ENCODE assay signal across 8 cellular contexts in genomic region chr12:111430418-111431353, GRCh38. TPM values are rescaled to one million over a fixed set of nuclear protein-coding genes. Genes with fewer than 3 reads are reported as not detected.
DNase-seq lines count a peak whose midpoint lies in the region; ATAC-seq and TF ChIP-seq lines count a peak whose summit lies in the region.

No MANE protein-coding gene starts in this region.

- no peaks in the 10 kb centered on the region for H3K9me3 Mint-ChIP-seq in CD4-positive, CD25-positive, alpha-beta regulatory T cell
- H3K9me3 Mint-ChIP-seq in activated naive CD8-positive, alpha-beta T cell treated with anti-CD3 and anti-CD28 coated beads, Interleukin-2, amount 10 ng/mL, durations not matched to agents 7 days and 5 days, result no peaks in the 10 kb centered on the region
- H3K9me3 Mint-ChIP-seq in nephron progenitor cell, result no peaks in the 10 kb centered on the region

- no peak for TF ChIP-seq POLR2A in Peyer's patch (IDR thresholded peaks at IDR 0.05)
- TF ChIP-seq POLR2A in erythroblast (IDR thresholded peaks at IDR 0.05; ENCODE audit: low read length), result no peak

- peak; percentile 14 to 16 for ATAC-seq in CD4-positive, CD25-positive, alpha-beta regulatory T cell (ENCODE audit: low read depth in 2 of 2)
- no peak for ATAC-seq in activated naive CD8-positive, alpha-beta T cell treated with anti-CD3 and anti-CD28 coated beads, Interleukin-2, amount 10 ng/mL, durations not matched to agents 7 days and 5 days (ENCODE audit: low read depth)

- peak; percentile 55 to 66 (median 64) for DNase-seq in CD4-positive, CD25-positive, alpha-beta regulatory T cell
- DNase-seq in Peyer's patch, result peak; percentile 50 to 73 (median 64)
- DNase-seq in activated naive CD8-positive, alpha-beta T cell treated with anti-CD3 and anti-CD28 coated beads, Interleukin-2, amount 10 ng/mL, durations not matched to agents 7 days and 5 days, result peak; percentile 70
- no peak for DNase-seq in nephron progenitor cell
- no peak for DNase-seq in GM03348 (ENCODE audit: low spot score)
- no peak for DNase-seq in erythroblast (lab: John Stamatoyannopoulos, UW)
- no peak for DNase-seq in NOMO-1 (lab: John Stamatoyannopoulos, UW; ENCODE audit: unreplicated experiment in 2 of 2)
- no peak for DNase-seq in nucleus accumbens (lab: John Stamatoyannopoulos, UW)

- H3K36me3 ChIP-seq in CD4-positive, CD25-positive, alpha-beta regulatory T cell (ENCODE audit: control insufficient read depth, insufficient read depth, low read length), result no peaks in the 10 kb centered on the region
- H3K36me3 ChIP-seq in Peyer's patch, result no peaks in the 10 kb centered on the region

- no peaks in the 10 kb centered on the region for H3K9me3 ChIP-seq in CD4-positive, CD25-positive, alpha-beta regulatory T cell (ENCODE audit: control insufficient read depth in 2 of 2, low read length in 2 of 2)
- no peaks in the 10 kb centered on the region for H3K9me3 ChIP-seq in Peyer's patch

- H3K27ac ChIP-seq in CD4-positive, CD25-positive, alpha-beta regulatory T cell (ENCODE audit: insufficient read depth, low read length, poor library complexity, severe bottlenecking), result peak overlapping the region; percentile 95
- H3K27ac ChIP-seq in Peyer's patch, result peak overlapping the region; percentile 63 to 81 (median 78)

- no peaks in the 10 kb centered on the region for H3K27me3 ChIP-seq in CD4-positive, CD25-positive, alpha-beta regulatory T cell (ENCODE audit: control insufficient read depth, insufficient read depth, low read length)
- H3K27me3 ChIP-seq in Peyer's patch, result no peaks in the 10 kb centered on the region

- H3K4me1 Mint-ChIP-seq in CD4-positive, CD25-positive, alpha-beta regulatory T cell, result peaks cover 23 to 97% (median 66%) of the 10 kb centered on the region in 4 donors
- H3K4me1 Mint-ChIP-seq in activated naive CD8-positive, alpha-beta T cell treated with anti-CD3 and anti-CD28 coated beads, Interleukin-2, amount 10 ng/mL, durations not matched to agents 7 days and 5 days, result peaks cover 75% of the 10 kb centered on the region
- peaks cover 39% of the 10 kb centered on the region for H3K4me1 Mint-ChIP-seq in nephron progenitor cell

- H3K4me3 ChIP-seq in CD4-positive, CD25-positive, alpha-beta regulatory T cell (ENCODE audit: low read depth, low read length), result peak overlapping the region; percentile 73
- peak overlapping the region in 3 of 4 donors; percentile 9 to 35 (median 29) for H3K4me3 ChIP-seq in Peyer's patch

- peak overlapping the region; percentile 98 to 99 (median 99) for H3K27ac Mint-ChIP-seq in CD4-positive, CD25-positive, alpha-beta regulatory T cell
- H3K27ac Mint-ChIP-seq in activated naive CD8-positive, alpha-beta T cell treated with anti-CD3 and anti-CD28 coated beads, Interleukin-2, amount 10 ng/mL, durations not matched to agents 7 days and 5 days, result peak overlapping the region; percentile 97
- peak overlapping the region; percentile 36 for H3K27ac Mint-ChIP-seq in nephron progenitor cell

- H3K36me3 Mint-ChIP-seq in CD4-positive, CD25-positive, alpha-beta regulatory T cell, result peaks cover 4% of the 10 kb centered on the region
- H3K36me3 Mint-ChIP-seq in activated naive CD8-positive, alpha-beta T cell treated with anti-CD3 and anti-CD28 coated beads, Interleukin-2, amount 10 ng/mL, durations not matched to agents 7 days and 5 days, result peaks cover 16% of the 10 kb centered on the region
- no peaks in the 10 kb centered on the region for H3K36me3 Mint-ChIP-seq in nephron progenitor cell (ENCODE audit: low read depth)

- H3K4me3 Mint-ChIP-seq in CD4-positive, CD25-positive, alpha-beta regulatory T cell, result peak overlapping the region; percentile 81 to 95 (median 87)
- H3K4me3 Mint-ChIP-seq in activated naive CD8-positive, alpha-beta T cell treated with anti-CD3 and anti-CD28 coated beads, Interleukin-2, amount 10 ng/mL, durations not matched to agents 7 days and 5 days, result peak overlapping the region; percentile 84
- H3K4me3 Mint-ChIP-seq in nephron progenitor cell, result no peak overlapping the region

- H3K27me3 Mint-ChIP-seq in CD4-positive, CD25-positive, alpha-beta regulatory T cell, result peaks cover 5% of the 10 kb centered on the region
- no peaks in the 10 kb centered on the region for H3K27me3 Mint-ChIP-seq in activated naive CD8-positive, alpha-beta T cell treated with anti-CD3 and anti-CD28 coated beads, Interleukin-2, amount 10 ng/mL, durations not matched to agents 7 days and 5 days
- no peaks in the 10 kb centered on the region for H3K27me3 Mint-ChIP-seq in nephron progenitor cell (ENCODE audit: low read depth, poor library complexity)

- TF ChIP-seq CTCF in Peyer's patch (IDR thresholded peaks at IDR 0.05), result no peak
- no peak for TF ChIP-seq CTCF in nephron progenitor cell (IDR thresholded peaks at IDR 0.05)

- peaks cover 99% of the 10 kb centered on the region for H3K4me1 ChIP-seq in CD4-positive, CD25-positive, alpha-beta regulatory T cell (ENCODE audit: control insufficient read depth, insufficient read depth, low read length, poor library complexity, severe bottlenecking)
- H3K4me1 ChIP-seq in Peyer's patch, result peaks cover 4 to 77% (median 54%) of the 10 kb centered on the region in 4 donors

- POLR2A ChIA-PET in activated naive CD8-positive, alpha-beta T cell treated with anti-CD3 and anti-CD28 coated beads, Interleukin-2, amount 10 ng/mL, durations not matched to agents 7 days and 5 days (lab: Charles Lee), result interaction anchor here (0.6 to 8.2 kb wide), 5 partner anchors 9 to 34 kb away, joined by 3 to 150 read pairs (median 7); partner anchors contain the start of gene SH2B3

RNA-seq across cellular contexts. Expression of gene SH2B3, which starts 25.0 kb away (rescaled TPM):
- total RNA-seq in CD4-positive, CD25-positive, alpha-beta regulatory T cell, result 25.7 TPM
- 1 to 10 TPM; 1.6 to 5.3 (median 3.8) TPM for polyA plus RNA-seq in CD4-positive, CD25-positive, alpha-beta regulatory T cell
- total RNA-seq in Peyer's patch, result 10 to 100 TPM in 2 of 4 donors, 1 to 10 TPM in 2; 4.4 to 37.1 (median 8.4) TPM
- total RNA-seq in activated naive CD8-positive, alpha-beta T cell treated with anti-CD3 and anti-CD28 coated beads, Interleukin-2, amount 10 ng/mL, durations not matched to agents 7 days and 5 days, result 10 to 100 TPM; 40.7 to 44.5 TPM

Comparison
In these comparisons a context has a peak if more than half of its experiments do, and no peak if none do; other contexts are left out.
1. DNase-seq: peak in CD4-positive, CD25-positive, alpha-beta regulatory T cell (3 of 3), Peyer's patch (3 of 3) and activated naive CD8-positive, alpha-beta T cell treated with anti-CD3 and anti-CD28 coated beads, Interleukin-2, amount 10 ng/mL, durations not matched to agents 7 days and 5 days (single experiment); none in nephron progenitor cell (single experiment), GM03348 (single experiment), erythroblast (0 of 2), NOMO-1 (0 of 2) and nucleus accumbens (0 of 56).
2. H3K27ac Mint-ChIP-seq: peak in every context shown above with its lines; median percentile 99 in CD4-positive, CD25-positive, alpha-beta regulatory T cell; 97 in activated naive CD8-positive, alpha-beta T cell treated with anti-CD3 and anti-CD28 coated beads, Interleukin-2, amount 10 ng/mL, durations not matched to agents 7 days and 5 days; 36 in nephron progenitor cell.